Comparison of ENCODE assay signal across 34 cellular contexts in genomic region chr5:163586431-163587033, GRCh38.
DNase-seq lines count a peak whose midpoint lies in the region; FAIRE-seq and TF ChIP-seq lines count a peak whose summit lies in the region.
"Had no signal": no experiment of that assay in that cellular context is flagged by ENCODE, and none has a peak within 500 bp of the region (broad histone marks: within the 10 kb centered on the region; RNA-seq: fewer than 3 reads in every experiment).

No MANE protein-coding gene starts in this region.

- no peaks in the 10 kb centered on the region for H3K9me3 ChIP-seq in astrocyte (ENCODE audit: insufficient read depth, low read depth, low read length)
- H3K9me3 ChIP-seq: ascending aorta, gastroesophageal sphincter, MG63, pancreas had no signal

- FAIRE-seq in astrocyte (lab: Jason Lieb, UNC) (peak; percentile 20), frontal cortex (lab: Jason Lieb, UNC) (no peak)
- FAIRE-seq: pancreas, small intestine had no signal

- TF ChIP-seq CTCF in astrocyte (IDR thresholded peaks at IDR 0.05; ENCODE audit: insufficient read depth, low read depth, low read length) = no peak

- H3K27me3 ChIP-seq in astrocyte (ENCODE audit: insufficient read depth, low read length) = no peaks in the 10 kb centered on the region
- H3K27me3 ChIP-seq: ascending aorta, MG63, pancreas had no signal

- peak overlapping the region; percentile 5 for H3K27ac ChIP-seq in astrocyte (ENCODE audit: low read depth, low read length)
- H3K27ac ChIP-seq: ascending aorta, gastroesophageal sphincter, pancreas had no signal

- no peaks in the 10 kb centered on the region for H3K36me3 ChIP-seq in astrocyte (ENCODE audit: insufficient read depth, low read length)
- H3K36me3 ChIP-seq: ascending aorta, gastroesophageal sphincter, MG63, pancreas had no signal

- H3K9me3 Mint-ChIP-seq in astrocyte (ENCODE audit: unreplicated experiment) = peaks cover 3% of the 10 kb centered on the region
- H3K9me3 Mint-ChIP-seq: activated B cell treated with CpG ODN at 0.5 μM for 24 hours; activated naive CD8-positive, alpha-beta T cell treated with anti-CD3 and anti-CD28 coated beads for 36 hours; central memory CD8-positive, alpha-beta T cell; dendritic cell treated with granulocyte-macrophage colony-stimulating factor and Interleukin-4, amounts not matched to agents 40 ng/mL and 50 ng/mL, for 4 days had no signal

- no peaks in the 10 kb centered on the region for H3K27me3 Mint-ChIP-seq in astrocyte (ENCODE audit: low read depth, unreplicated experiment)
- H3K27me3 Mint-ChIP-seq: dendritic cell treated with granulocyte-macrophage colony-stimulating factor and Interleukin-4, amounts not matched to agents 40 ng/mL and 50 ng/mL, for 4 days had no signal

- no peak overlapping the region for H3K27ac Mint-ChIP-seq in astrocyte (ENCODE audit: unreplicated experiment)
- H3K27ac Mint-ChIP-seq: activated B cell treated with CpG ODN at 0.5 μM for 24 hours; activated naive CD8-positive, alpha-beta T cell treated with anti-CD3 and anti-CD28 coated beads for 36 hours; dendritic cell treated with granulocyte-macrophage colony-stimulating factor and Interleukin-4, amounts not matched to agents 40 ng/mL and 50 ng/mL, for 4 days; endodermal cell; nephron progenitor cell had no signal

- no peak overlapping the region for H3K4me2 ChIP-seq in astrocyte (ENCODE audit: low read length)

- H3K9ac ChIP-seq in astrocyte (ENCODE audit: low read length) = no peak overlapping the region

- no peak overlapping the region for H3K4me3 ChIP-seq in astrocyte (ENCODE audit: insufficient read depth, low read depth, low read length)
- H3K4me3 ChIP-seq: ascending aorta, gastroesophageal sphincter, MG63, pancreas had no signal

- H3K4me3 Mint-ChIP-seq in astrocyte (ENCODE audit: unreplicated experiment) = no peak overlapping the region
- H3K4me3 Mint-ChIP-seq: activated B cell treated with CpG ODN at 0.5 μM for 24 hours; activated naive CD8-positive, alpha-beta T cell treated with anti-CD3 and anti-CD28 coated beads for 36 hours; central memory CD8-positive, alpha-beta T cell; dendritic cell treated with granulocyte-macrophage colony-stimulating factor and Interleukin-4, amounts not matched to agents 40 ng/mL and 50 ng/mL, for 4 days; endodermal cell; nephron progenitor cell had no signal

- H3K4me1 ChIP-seq in astrocyte (ENCODE audit: insufficient read depth, low read length) = peaks cover 16% of the 10 kb centered on the region
- H3K4me1 ChIP-seq: ascending aorta, gastroesophageal sphincter, pancreas had no signal

- no peaks in the 10 kb centered on the region for H3K36me3 Mint-ChIP-seq in astrocyte (ENCODE audit: low read depth, unreplicated experiment)
- H3K36me3 Mint-ChIP-seq: activated naive CD8-positive, alpha-beta T cell treated with anti-CD3 and anti-CD28 coated beads for 36 hours had no signal

- no peaks in the 10 kb centered on the region for H3K79me2 ChIP-seq in astrocyte (ENCODE audit: insufficient read depth, low read length)

- no peak overlapping the region for H2AFZ ChIP-seq in astrocyte (ENCODE audit: low read depth, low read length)

- no peaks in the 10 kb centered on the region for H4K20me1 ChIP-seq in astrocyte (ENCODE audit: insufficient read depth, low read length)

- DNase-seq in GM03348 (ENCODE audit: low spot score) (peak; percentile 13), astrocyte (ENCODE audit: low read depth) (peak; percentile 54), inferior parietal cortex (ENCODE audit: extremely low spot score) (peak; percentile 49), superior temporal gyrus (ENCODE audit: extremely low spot score) (peak; percentile 67), MV-4-11 (lab: John Stamatoyannopoulos, UW) (no peak), frontal cortex (ENCODE audit: low spot score in 2 of 2) (no peak), CD1c-positive myeloid dendritic cell (ENCODE audit: extremely low spot score) (no peak)
- DNase-seq: ACHN; activated B cell treated with CpG ODN at 0.5 μM for 24 hours; activated CD4-positive, alpha-beta T cell treated with anti-CD3 and anti-CD28 coated beads, Interleukin-2, amount 50 U/mL, for 1 hour; activated gamma-delta T cell; activated naive CD8-positive, alpha-beta T cell treated with anti-CD3 and anti-CD28 coated beads for 36 hours; activated T-cell treated with anti-CD3 and anti-CD28 coated beads, Interleukin-2, amount 50 U/mL, for 1 hour; endodermal cell; GF-D8; GOT3; hippocampal formation; KBM-7; left colon; MG63; NCI-H1417; NCI-H2029; NCI-H526; nephron progenitor cell; OCI-M1; pancreas; retina; small intestine; stimulated activated naive CD8-positive, alpha-beta T cell treated with anti-CD3 and anti-CD28 coated beads, Interleukin-15, Interleukin-2, amounts not matched to agents 100 U/mL and 50 U/mL, for 24 hours; T-helper 1 cell had no signal

- H3K4me1 Mint-ChIP-seq in astrocyte (ENCODE audit: low read depth, unreplicated experiment) = peaks cover 15% of the 10 kb centered on the region
- H3K4me1 Mint-ChIP-seq: activated B cell treated with CpG ODN at 0.5 μM for 24 hours; activated naive CD8-positive, alpha-beta T cell treated with anti-CD3 and anti-CD28 coated beads for 36 hours; central memory CD8-positive, alpha-beta T cell; nephron progenitor cell had no signal

Comparison
In these comparisons a context has a peak if more than half of its experiments do, and no peak if none do; other contexts are left out.
1. DNase-seq: peak in GM03348 (single experiment), astrocyte (single experiment), inferior parietal cortex (single experiment) and superior temporal gyrus (single experiment); none in MV-4-11 (single experiment), frontal cortex (0 of 2) and CD1c-positive myeloid dendritic cell (single experiment).